In genomic region chr1:153880962-153881361, GRCh38 we compare ENCODE assay signal across 8 cellular contexts. TPM values are rescaled to one million over a fixed set of nuclear protein-coding genes. Genes with fewer than 3 reads are reported as not detected.
DNase-seq lines count a peak whose midpoint lies in the region; ATAC-seq and TF ChIP-seq lines count a peak whose summit lies in the region.

No MANE protein-coding gene starts in this region.

- H3K27ac ChIP-seq in AG04450 (ENCODE audit: low read depth, low read length) (peak overlapping the region; percentile 61), SJSA1 (peak overlapping the region; percentile 39), lung (ENCODE audit: low read depth in 1 of 2, low read length in 1 of 2) (peak overlapping the region in 1 of 2 donors; percentile 10)

- H3K4me1 ChIP-seq in SJSA1 (replicated peaks) (peaks cover 22% of the 10 kb centered on the region), lung (ENCODE audit: control insufficient read depth in 2 of 2, insufficient read depth in 2 of 2, low read length in 2 of 2) (peaks cover 2 to 22% of the 10 kb centered on the region in 2 donors)

- H3K4me3 ChIP-seq in AG04450 (ENCODE audit: low read depth, low read length) = peak overlapping the region; percentile 50
- no peak overlapping the region for H3K4me3 ChIP-seq in Jurkat, Clone E6-1 (ENCODE audit: low read length)
- H3K4me3 ChIP-seq in SJSA1 = peak overlapping the region; percentile 20
- no peak overlapping the region for H3K4me3 ChIP-seq in lung

- POLR2A ChIA-PET in AG04450 (lab: Yijun Ruan, JAX) = interaction anchor here (0.9 kb wide), 1 partner anchor 66 kb away, joined by 4 read pairs; the partner anchor contains the start of gene DENND4B

- TF ChIP-seq CTCF in AG04450 (IDR thresholded peaks at IDR 0.05; ENCODE audit: low read depth, low read length) (no peak), lung (IDR thresholded peaks at IDR 0.05; ENCODE audit: control extremely low read depth, extremely low read depth) (no peak)

- CTCF ChIA-PET in AG04450 (lab: Charles Lee) = interaction anchor here (1.0 to 1.8 kb wide), 3 partner anchors 59 to 203 kb away, joined by 3 to 4 read pairs (median 3); no protein-coding TSS in a partner anchor

- peak; percentile 96 for DNase-seq in AG04450 (ENCODE audit: low read depth, low spot score)
- peak; percentile 27 for DNase-seq in Jurkat, Clone E6-1 (ENCODE audit: low read depth, low spot score)
- DNase-seq in SJSA1 (ENCODE audit: low read depth in 1 of 2, low spot score in 2 of 2) = peak; percentile 93 to 97
- DNase-seq in dermis microvascular lymphatic vessel endothelial cell (ENCODE audit: low read depth in 2 of 2) = peak; percentile 92 to 99
- DNase-seq in lung (ENCODE audit: low spot score) = peak; percentile 84
- DNase-seq in stimulated activated CD8-positive, alpha-beta memory T cell treated with anti-CD3 and anti-CD28 coated beads, Interleukin-4, amount 100 ng/mL, for 48 hours = peak; percentile 44
- no peak for DNase-seq in GDM1 (lab: John Stamatoyannopoulos, UW)

- H3K9me3 ChIP-seq in AG04450 (ENCODE audit: control insufficient read depth, insufficient read depth, low read length) (no peaks in the 10 kb centered on the region), SJSA1 (replicated peaks) (no peaks in the 10 kb centered on the region), lung (ENCODE audit: control insufficient read depth in 2 of 2, insufficient read depth in 1 of 2, low read length in 1 of 2) (no peaks in the 10 kb centered on the region)

- 3 to 5% methylated on average over 5 of the region's 5 CpGs for WGBS in lung, 2 donors

- H3K36me3 ChIP-seq in SJSA1 (no peaks in the 10 kb centered on the region), lung (ENCODE audit: control insufficient read depth in 2 of 2, insufficient read depth in 2 of 2, low read length in 2 of 2) (no peaks in the 10 kb centered on the region)

- ATAC-seq in lung (ENCODE audit: insufficient read depth, low FRiP score) = peak; percentile 85
- ATAC-seq in activated CD4-positive, CD25-positive, alpha-beta regulatory T cell treated with anti-CD3 and anti-CD28 coated beads, Interleukin-2, amount 50 U/mL, for 24 hours = no peak

- H3K27me3 ChIP-seq in AG04450 (ENCODE audit: control insufficient read depth, insufficient read depth, low read length) (no peaks in the 10 kb centered on the region), SJSA1 (replicated peaks) (no peaks in the 10 kb centered on the region), lung (ENCODE audit: control insufficient read depth, insufficient read depth) (no peaks in the 10 kb centered on the region)

RNA-seq across cellular contexts. Expression of gene GATAD2B, which starts 41.8 kb away (rescaled TPM):
- 4.8 and 6.8 TPM in 2 replicates for polyA plus RNA-seq in AG04450 (2011; rRNA removed)
- polyA minus RNA-seq in AG04450 (2011; rRNA and poly(A)+ RNA removed) = 22.1 and 23.0 TPM in 2 replicates
- 10.1 TPM for polyA plus RNA-seq in Jurkat, Clone E6-1 (2012; ENCODE audit: insufficient read depth, insufficient read length)
- 3.7 and 4.6 TPM in 2 replicates for total RNA-seq in SJSA1 (2014; rRNA removed; shearing (Covaris generic))
- total RNA-seq in dermis microvascular lymphatic vessel endothelial cell = 4.0 and 6.2 TPM in 2 replicates
- 10 to 100 TPM; 20.8 to 41.7 TPM for total RNA-seq in lung
- 1 to 10 TPM; 4.6 to 6.0 TPM for polyA plus RNA-seq in lung

Comparison
In these comparisons a context has a peak if more than half of its experiments do, and no peak if none do; other contexts are left out.
1. H3K4me3 ChIP-seq: peak in AG04450 (single experiment) and SJSA1 (single experiment); none in Jurkat, Clone E6-1 (single experiment) and lung (single experiment).